Comparison of ENCODE assay signal across 15 cellular contexts in genomic region chr5:38745836-38746732, GRCh38.
"Had no signal": no experiment of that assay in that cellular context is flagged by ENCODE, and none has a peak within 500 bp of the region (broad histone marks: within the 10 kb centered on the region; RNA-seq: fewer than 3 reads in every experiment).

No MANE protein-coding gene starts in this region.

- H3K27ac ChIP-seq: body of pancreas, ovary, SJSA1, upper lobe of left lung had no signal

- H3K4me1 Mint-ChIP-seq: activated CD4-positive, alpha-beta memory T cell treated with anti-CD3 and anti-CD28 coated beads, Interleukin-2, amount 10 ng/mL, durations not matched to agents 7 days and 5 days; activated naive CD4-positive, alpha-beta T cell treated with anti-CD3 and anti-CD28 coated beads, Interleukin-2, amount 50 U/mL, for 24 hours; endodermal cell; naive thymus-derived CD4-positive, alpha-beta T cell; WTC11 had no signal

- H3K9me3 ChIP-seq: body of pancreas, ovary had no signal

- H3K4me3 ChIP-seq: body of pancreas, mucosa of descending colon, ovary, SJSA1, upper lobe of left lung had no signal

- H3K36me3 Mint-ChIP-seq: activated naive CD4-positive, alpha-beta T cell treated with anti-CD3 and anti-CD28 coated beads, Interleukin-2, amount 50 U/mL, for 24 hours had no signal

- H3K4me3 Mint-ChIP-seq: activated CD4-positive, alpha-beta memory T cell treated with anti-CD3 and anti-CD28 coated beads, Interleukin-2, amount 10 ng/mL, durations not matched to agents 7 days and 5 days; activated naive CD4-positive, alpha-beta T cell treated with anti-CD3 and anti-CD28 coated beads, Interleukin-2, amount 50 U/mL, for 24 hours; activated T-cell treated with anti-CD3 and anti-CD28 coated beads, Interleukin-2, amount 50 U/mL, for 24 hours; endodermal cell; naive thymus-derived CD4-positive, alpha-beta T cell; WTC11 had no signal

- DNase-seq: activated CD4-positive, alpha-beta memory T cell treated with anti-CD3 and anti-CD28 coated beads, Interleukin-2, amount 10 ng/mL, durations not matched to agents 7 days and 5 days; activated CD4-positive, alpha-beta T cell treated with anti-CD3 and anti-CD28 coated beads for 4 hours; activated T-cell treated with anti-CD3 and anti-CD28 coated beads, Interleukin-2, amount 50 U/mL, for 24 hours; body of pancreas; endodermal cell; mucosa of descending colon; naive thymus-derived CD4-positive, alpha-beta T cell; ovary; stimulated activated CD4-positive, alpha-beta T cell treated with anti-CD3 and anti-CD28 coated beads, Interleukin-2, amount 100 ng/mL, for 48 hours; stimulated activated naive CD4-positive, alpha-beta T cell; T-helper 2 cell; upper lobe of left lung had no signal

- H3K36me3 ChIP-seq: ovary, SJSA1, upper lobe of left lung had no signal

- H3K27ac Mint-ChIP-seq: activated CD4-positive, alpha-beta memory T cell treated with anti-CD3 and anti-CD28 coated beads, Interleukin-2, amount 10 ng/mL, durations not matched to agents 7 days and 5 days; activated naive CD4-positive, alpha-beta T cell treated with anti-CD3 and anti-CD28 coated beads, Interleukin-2, amount 50 U/mL, for 24 hours; activated T-cell treated with anti-CD3 and anti-CD28 coated beads, Interleukin-2, amount 50 U/mL, for 24 hours; endodermal cell; naive thymus-derived CD4-positive, alpha-beta T cell; WTC11 had no signal

- H3K27me3 ChIP-seq: body of pancreas, ovary, SJSA1, upper lobe of left lung had no signal

- H3K4me1 ChIP-seq: body of pancreas, SJSA1, upper lobe of left lung had no signal
